17 cellular contexts compared by ENCODE assay signal in the genomic region with DNA sequence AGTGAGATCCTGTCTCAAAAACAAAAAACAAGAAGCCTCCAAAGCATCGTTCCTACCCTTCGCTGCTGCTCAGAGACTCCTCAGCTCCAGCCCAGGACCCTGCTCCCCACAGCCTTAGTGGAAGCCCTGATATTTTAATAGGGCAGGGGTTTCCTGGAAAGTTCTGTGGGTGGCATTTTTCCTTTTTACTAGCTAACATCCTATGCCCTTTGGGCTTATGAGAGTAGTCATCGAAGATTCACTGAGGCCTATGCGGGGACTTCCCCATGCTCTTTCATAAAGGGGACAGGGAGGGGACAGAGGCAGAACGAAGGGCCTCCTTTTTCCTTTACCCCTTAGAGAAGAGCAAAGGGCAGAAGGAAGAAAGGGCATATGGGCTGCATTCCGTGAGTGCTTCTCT. TPM values are rescaled to one million over a fixed set of nuclear protein-coding genes. Genes with fewer than 3 reads are reported as not detected.
A peak's percentile ranks its signal among the peaks of the same experiment; 100 is the strongest.
DNase-seq lines count a peak whose midpoint lies in the region; ATAC-seq and TF ChIP-seq lines count a peak whose summit lies in the region.
"Had no signal": no experiment of that assay in that cellular context is flagged by ENCODE, and none has a peak within 500 bp of the region (broad histone marks: within the 10 kb centered on the region; RNA-seq: fewer than 3 reads in every experiment).

No MANE protein-coding gene starts in this region.

- H3K27ac Mint-ChIP-seq in activated naive CD4-positive, alpha-beta T cell treated with anti-CD3 and anti-CD28 coated beads, Interleukin-2, amount 50 U/mL, for 24 hours = peak overlapping the region; percentile 4
- H3K27ac Mint-ChIP-seq in glutamatergic neuron (ENCODE audit: unreplicated experiment) = peak overlapping the region; percentile 66
- peak overlapping the region in 1 of 2 donors; percentile 6 for H3K27ac Mint-ChIP-seq in stimulated activated naive CD8-positive, alpha-beta T cell treated with anti-CD3 and anti-CD28 coated beads, Interleukin-15, amount 100 ng/mL, for 72 hours

- 91 to 94% methylated on average over 6 of the region's 6 CpGs for WGBS in aorta, 2 donors

- DNase-seq in activated naive CD4-positive, alpha-beta T cell treated with anti-CD3 and anti-CD28 coated beads, Interleukin-2, amount 50 U/mL, for 16 hours = no peak
- no peak for DNase-seq in glutamatergic neuron
- DNase-seq in stimulated activated naive CD8-positive, alpha-beta T cell treated with anti-CD3 and anti-CD28 coated beads, Interleukin-15, amount 100 ng/mL, for 72 hours = peak in 1 of 2 donors; percentile 56
- DNase-seq in aorta = no peak
- no peak for DNase-seq in COR-L47 (lab: John Stamatoyannopoulos, UW)
- DNase-seq: activated CD8-positive, alpha-beta memory T cell treated with anti-CD3 and anti-CD28 coated beads, Interleukin-2, amount 50 U/mL, for 48 hours; erythroblast; H7; left cardiac atrium; MM.1S; NCI-H1694 treated with DMSO at 0.1 percent for 48 hours; NCI-H226; retina had no signal

- no peaks in the 10 kb centered on the region for H3K27me3 Mint-ChIP-seq in activated naive CD4-positive, alpha-beta T cell treated with anti-CD3 and anti-CD28 coated beads, Interleukin-2, amount 50 U/mL, for 24 hours
- peaks cover 18% of the 10 kb centered on the region for H3K27me3 Mint-ChIP-seq in glutamatergic neuron (ENCODE audit: unreplicated experiment)
- H3K27me3 Mint-ChIP-seq in stimulated activated naive CD8-positive, alpha-beta T cell treated with anti-CD3 and anti-CD28 coated beads, Interleukin-15, amount 100 ng/mL, for 72 hours = peaks cover 12% of the 10 kb centered on the region

- no peaks in the 10 kb centered on the region for H3K27me3 ChIP-seq in aorta (ENCODE audit: control insufficient read depth in 1 of 2, insufficient read depth in 2 of 2, low read length in 1 of 2)
- H3K27me3 ChIP-seq: gastroesophageal sphincter had no signal

- peaks cover 76% of the 10 kb centered on the region for H3K4me1 Mint-ChIP-seq in activated naive CD4-positive, alpha-beta T cell treated with anti-CD3 and anti-CD28 coated beads, Interleukin-2, amount 50 U/mL, for 24 hours
- peaks cover 29% of the 10 kb centered on the region for H3K4me1 Mint-ChIP-seq in glutamatergic neuron (ENCODE audit: low read depth, unreplicated experiment)
- H3K4me1 Mint-ChIP-seq in stimulated activated naive CD8-positive, alpha-beta T cell treated with anti-CD3 and anti-CD28 coated beads, Interleukin-15, amount 100 ng/mL, for 72 hours = peaks cover 84% of the 10 kb centered on the region

- H3K9me3 ChIP-seq in aorta (ENCODE audit: control insufficient read depth, low read length) = no peaks in the 10 kb centered on the region
- H3K9me3 ChIP-seq: gastroesophageal sphincter, neutrophil had no signal

- no peaks in the 10 kb centered on the region for H3K36me3 Mint-ChIP-seq in activated naive CD4-positive, alpha-beta T cell treated with anti-CD3 and anti-CD28 coated beads, Interleukin-2, amount 50 U/mL, for 24 hours
- H3K36me3 Mint-ChIP-seq in glutamatergic neuron (ENCODE audit: unreplicated experiment) = no peaks in the 10 kb centered on the region

- H3K4me3 Mint-ChIP-seq in activated naive CD4-positive, alpha-beta T cell treated with anti-CD3 and anti-CD28 coated beads, Interleukin-2, amount 50 U/mL, for 24 hours = peak overlapping the region; percentile 7
- H3K4me3 Mint-ChIP-seq in glutamatergic neuron (ENCODE audit: unreplicated experiment) = no peak overlapping the region
- H3K4me3 Mint-ChIP-seq in stimulated activated naive CD8-positive, alpha-beta T cell treated with anti-CD3 and anti-CD28 coated beads, Interleukin-15, amount 100 ng/mL, for 72 hours = peak overlapping the region; percentile 78 to 87

- TF ChIP-seq CTCF in VCaP (conservative IDR thresholded peaks at IDR 0.05) (no peak), glutamatergic neuron (IDR thresholded peaks at IDR 0.05; ENCODE audit: partially characterized antibody, unreplicated experiment) (no peak)

- no peak overlapping the region for H3K4me3 ChIP-seq in aorta (ENCODE audit: low read length in 2 of 2)
- H3K4me3 ChIP-seq: gastroesophageal sphincter had no signal

- intact Hi-C loops in aorta (cut with DNase I) = no loop called here

- H3K4me1 ChIP-seq in aorta (ENCODE audit: control insufficient read depth in 1 of 2, insufficient read depth in 2 of 2, low read length in 2 of 2) = no peaks in the 10 kb centered on the region

- no peaks in the 10 kb centered on the region for H3K9me3 Mint-ChIP-seq in activated naive CD4-positive, alpha-beta T cell treated with anti-CD3 and anti-CD28 coated beads, Interleukin-2, amount 50 U/mL, for 24 hours
- peaks cover 15% of the 10 kb centered on the region for H3K9me3 Mint-ChIP-seq in glutamatergic neuron (ENCODE audit: unreplicated experiment)
- H3K9me3 Mint-ChIP-seq in stimulated activated naive CD8-positive, alpha-beta T cell treated with anti-CD3 and anti-CD28 coated beads, Interleukin-15, amount 100 ng/mL, for 72 hours = no peaks in the 10 kb centered on the region

- H3K27ac ChIP-seq in VCaP (0 out of 2 replicates have a peak overlapping the region, but pooled peaks have one; percentile 87), aorta (ENCODE audit: low read depth in 1 of 2, low read length in 2 of 2) (no peak overlapping the region)
- H3K27ac ChIP-seq: neutrophil had no signal

- peak; percentile 69 for ATAC-seq in stimulated activated naive CD8-positive, alpha-beta T cell treated with anti-CD3 and anti-CD28 coated beads, Interleukin-15, amount 100 ng/mL, for 72 hours
- ATAC-seq in aorta (ENCODE audit: low FRiP score) = no peak
- ATAC-seq: gastroesophageal sphincter, left cardiac atrium had no signal

- no peaks in the 10 kb centered on the region for H3K36me3 ChIP-seq in aorta (ENCODE audit: control insufficient read depth in 1 of 2, insufficient read depth in 2 of 2, low read length in 1 of 2)
- H3K36me3 ChIP-seq: gastroesophageal sphincter, neutrophil had no signal

RNA-seq across cellular contexts. Expression of a gene that starts 8.3 kb away (rescaled TPM):
- 7.3 TPM for total RNA-seq in glutamatergic neuron (ENCODE audit: unreplicated experiment)
- total RNA-seq in aorta = 1 to 10 TPM; 1.2 to 1.8 TPM
- 1 to 10 TPM in 1 of 2 donors, under 1 TPM in 1; 0.25 to 2.4 TPM for polyA plus RNA-seq in aorta

RNA-seq across cellular contexts. Expression of a gene that starts 8.8 kb away (rescaled TPM):
- 0.17 TPM for total RNA-seq in glutamatergic neuron (ENCODE audit: unreplicated experiment)
- total RNA-seq in aorta = 10 to 100 TPM; 20.1 to 40.6 TPM
- 10 to 100 TPM in 1 of 2 donors, 1 to 10 TPM in 1; 2.1 to 14.3 TPM for polyA plus RNA-seq in aorta

RNA-seq across cellular contexts. Expression of a gene that starts 14.4 kb away (rescaled TPM):
- total RNA-seq in glutamatergic neuron (ENCODE audit: unreplicated experiment) = 966 TPM
- total RNA-seq in aorta = 100 to 1,000 TPM; 358 to 396 TPM
- 100 to 1,000 TPM; 549 to 584 TPM for polyA plus RNA-seq in aorta

RNA-seq across cellular contexts. Expression of a gene that starts 27.6 kb away (rescaled TPM):
- total RNA-seq in glutamatergic neuron (ENCODE audit: unreplicated experiment) (228 TPM), aorta (100 to 1,000 TPM; 110 to 144 TPM)
- polyA plus RNA-seq in aorta = 100 to 1,000 TPM; 134 to 141 TPM

RNA-seq across cellular contexts. Expression of a gene that starts 41.0 kb away (rescaled TPM):
- total RNA-seq in glutamatergic neuron (ENCODE audit: unreplicated experiment) (145 TPM), aorta (10 to 100 TPM in 1 of 2 donors, 1 to 10 TPM in 1; 4.4 to 16.6 TPM)
- 10 to 100 TPM in 1 of 2 donors, 1 to 10 TPM in 1; 6.0 to 17.2 TPM for polyA plus RNA-seq in aorta

Comparison
In these comparisons a context has a peak if more than half of its experiments do, and no peak if none do; other contexts are left out.
1. RNA of a gene that starts 8.8 kb away (total RNA-seq): 20.1 to 40.6 TPM in aorta; 0.17 TPM in glutamatergic neuron (single experiment); every median in the first group is over 10 times any median in the second.